Comparison of ENCODE assay signal across 10 cellular contexts in genomic region chr2:39408351-39409136, GRCh38. TPM values are rescaled to one million over a fixed set of nuclear protein-coding genes. Genes with fewer than 3 reads are reported as not detected.
A peak's percentile ranks its signal among the peaks of the same experiment; 100 is the strongest.
DNase-seq lines count a peak whose midpoint lies in the region; ATAC-seq, FAIRE-seq and TF ChIP-seq lines count a peak whose summit lies in the region.
"Had no signal": no experiment of that assay in that cellular context is flagged by ENCODE, and none has a peak within 500 bp of the region (broad histone marks: within the 10 kb centered on the region; RNA-seq: fewer than 3 reads in every experiment).

No MANE protein-coding gene starts in this region.

- H3K27me3 Mint-ChIP-seq in progenitor cell of endocrine pancreas, result no peaks in the 10 kb centered on the region

- no peak overlapping the region for H3K4me3 ChIP-seq in coronary artery
- H3K4me3 ChIP-seq: prostate gland, upper lobe of left lung had no signal

- no peak overlapping the region for H3K4me3 Mint-ChIP-seq in progenitor cell of endocrine pancreas (ENCODE audit: low read depth)
- H3K4me3 Mint-ChIP-seq: T-helper 2 cell treated with Interferon-gamma antibody and Interleukin-4, amounts not matched to agents 5 μg/mL and 100 μg/mL, for 36 hours had no signal

- peaks cover 33% of the 10 kb centered on the region for H3K4me1 Mint-ChIP-seq in progenitor cell of endocrine pancreas (ENCODE audit: low read depth)

- intact Hi-C loops in sciatic nerve (cut with DNase I), result no loop called here

- H3K27ac Mint-ChIP-seq in progenitor cell of endocrine pancreas, result peak overlapping the region; percentile 91
- H3K27ac Mint-ChIP-seq: T-helper 2 cell treated with Interferon-gamma antibody and Interleukin-4, amounts not matched to agents 5 μg/mL and 100 μg/mL, for 36 hours had no signal

- TF ChIP-seq CTCF in progenitor cell of endocrine pancreas (IDR thresholded peaks at IDR 0.05; ENCODE audit: unreplicated experiment) (no peak), coronary artery (IDR thresholded peaks at IDR 0.05) (no peak)

- H3K27ac ChIP-seq in coronary artery, result no peak overlapping the region
- H3K27ac ChIP-seq: prostate gland had no signal

- peak; percentile 65 for FAIRE-seq in RCC 7860 (lab: Jason Lieb, UNC)

- ATAC-seq in GM18907 (IDR thresholded peaks at IDR 0.05; ENCODE audit: unreplicated experiment), result peak; percentile 68
- ATAC-seq in HG02763 (IDR thresholded peaks at IDR 0.05; ENCODE audit: unreplicated experiment), result peak; percentile 40
- ATAC-seq in sciatic nerve, result no peak

- peak; percentile 50 for DNase-seq in RCC 7860 (ENCODE audit: low spot score)
- DNase-seq in progenitor cell of endocrine pancreas (ENCODE audit: low spot score, unreplicated experiment), result no peak
- no peak for DNase-seq in sciatic nerve (ENCODE audit: low spot score)
- no peak for DNase-seq in AG08396 (ENCODE audit: low spot score)
- DNase-seq in coronary artery (ENCODE audit: low spot score), result no peak
- DNase-seq: upper lobe of left lung had no signal

- no peaks in the 10 kb centered on the region for H3K9me3 Mint-ChIP-seq in progenitor cell of endocrine pancreas (ENCODE audit: low read depth)
- H3K9me3 Mint-ChIP-seq: T-helper 2 cell treated with Interferon-gamma antibody and Interleukin-4, amounts not matched to agents 5 μg/mL and 100 μg/mL, for 36 hours had no signal

- no peaks in the 10 kb centered on the region for H3K36me3 Mint-ChIP-seq in progenitor cell of endocrine pancreas (ENCODE audit: insufficient read depth)

RNA-seq across cellular contexts. Expression of gene MAP4K3, which starts 28.5 kb away (rescaled TPM):
- total RNA-seq in progenitor cell of endocrine pancreas, result 60.0 and 63.6 TPM in 2 replicates
- total RNA-seq in sciatic nerve, result 50.4 TPM
